Comparison of ENCODE assay signal across 23 cellular contexts in the genomic region with DNA sequence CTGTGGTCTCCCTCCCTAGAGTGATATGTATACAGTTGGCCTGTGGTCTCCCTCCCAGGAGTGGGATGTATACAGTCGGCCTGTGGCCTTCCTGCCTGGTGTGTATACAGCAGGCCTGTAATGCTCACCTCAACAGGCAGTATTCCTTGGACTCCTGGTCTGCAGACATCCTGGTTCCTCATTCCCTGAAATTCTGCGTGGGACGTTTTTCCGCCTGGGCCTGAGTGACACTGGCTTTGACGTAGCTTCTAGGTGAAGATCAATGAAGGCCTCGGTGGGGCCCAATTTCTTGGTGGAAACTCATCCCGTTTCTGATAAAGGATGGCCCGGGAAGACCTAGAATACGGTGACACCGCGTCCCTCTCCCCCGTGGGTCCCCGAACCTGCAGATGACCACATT.
DNase-seq lines count a peak whose midpoint lies in the region; TF ChIP-seq lines count a peak whose summit lies in the region.
"Had no signal": no experiment of that assay in that cellular context is flagged by ENCODE, and none has a peak within 500 bp of the region (broad histone marks: within the 10 kb centered on the region; RNA-seq: fewer than 3 reads in every experiment).

No MANE protein-coding gene starts in this region.

- WGBS in spleen, 5 donors: 80 to 91% (median 88%) methylated on average over 13 of the region's 13 CpGs

- no peak for TF ChIP-seq POLR2A in spleen (IDR thresholded peaks at IDR 0.05)

- H3K9me3 ChIP-seq in spleen: peaks cover 0 to 34% (median 9%) of the 10 kb centered on the region in 8 donors
- H3K9me3 ChIP-seq: BE2C had no signal

- TF ChIP-seq CTCF in chondrocyte (IDR thresholded peaks at IDR 0.05): no peak
- no peak for TF ChIP-seq CTCF in spleen (IDR thresholded peaks at IDR 0.05 in 8 of 11, conservative IDR thresholded peaks at IDR 0.05 in 3 of 11)

- H3K27me3 ChIP-seq in spleen (replicated peaks in 1 of 7): no peaks in the 10 kb centered on the region
- H3K27me3 ChIP-seq: BE2C, BLaER1 had no signal

- no peaks in the 10 kb centered on the region for H3K36me3 ChIP-seq in spleen
- H3K36me3 ChIP-seq: BE2C, BLaER1 had no signal

- no peak overlapping the region for H3K4me3 Mint-ChIP-seq in chondrocyte (ENCODE audit: unreplicated experiment)
- H3K4me3 Mint-ChIP-seq: CD14-positive monocyte; CD4-positive, alpha-beta memory T cell; CD4-positive, CD25-positive, alpha-beta regulatory T cell; CD8-positive, alpha-beta memory T cell had no signal

- H3K4me1 Mint-ChIP-seq in chondrocyte (ENCODE audit: low read depth): no peaks in the 10 kb centered on the region
- H3K4me1 Mint-ChIP-seq: CD14-positive monocyte; CD4-positive, alpha-beta memory T cell; CD4-positive, CD25-positive, alpha-beta regulatory T cell; CD8-positive, alpha-beta memory T cell had no signal

- H3K4me1 ChIP-seq in spleen: no peaks in the 10 kb centered on the region
- H3K4me1 ChIP-seq: BE2C, BLaER1 had no signal

- H3K4me3 ChIP-seq in spleen: no peak overlapping the region
- H3K4me3 ChIP-seq: BLaER1, GM12878 had no signal

- H3K27ac Mint-ChIP-seq in chondrocyte (ENCODE audit: unreplicated experiment): no peak overlapping the region
- H3K27ac Mint-ChIP-seq: CD14-positive monocyte; CD4-positive, alpha-beta memory T cell; CD4-positive, CD25-positive, alpha-beta regulatory T cell; CD8-positive, alpha-beta memory T cell had no signal

- H3K27ac ChIP-seq in spleen: no peak overlapping the region
- H3K27ac ChIP-seq: BLaER1 had no signal

- no peaks in the 10 kb centered on the region for H3K36me3 Mint-ChIP-seq in chondrocyte (ENCODE audit: low read depth)
- H3K36me3 Mint-ChIP-seq: CD14-positive monocyte; CD4-positive, alpha-beta memory T cell; CD4-positive, CD25-positive, alpha-beta regulatory T cell; CD8-positive, alpha-beta memory T cell had no signal

- H3K27me3 Mint-ChIP-seq in chondrocyte (ENCODE audit: low read depth): peaks cover 10% of the 10 kb centered on the region
- H3K27me3 Mint-ChIP-seq: CD4-positive, alpha-beta memory T cell; CD4-positive, CD25-positive, alpha-beta regulatory T cell had no signal

- peaks cover 8% of the 10 kb centered on the region for H3K9me3 Mint-ChIP-seq in chondrocyte (ENCODE audit: low read depth)

- intact Hi-C loops in spleen (cut with DNase I; ENCODE audit: low total_unique reads): no loop called here

- DNase-seq in chondrocyte (ENCODE audit: low spot score): peak; percentile 53
- peak; percentile 31 for DNase-seq in spleen
- no peak for DNase-seq in SKM-1 treated with dmso at 0.1 percent for 144 hours (lab: John Stamatoyannopoulos, UW; ENCODE audit: unreplicated experiment)
- no peak for DNase-seq in medulla oblongata (ENCODE audit: extremely low spot score)
- no peak for DNase-seq in effector CD4-positive, alpha-beta T cell
- DNase-seq: 8988T; ACHN; BE2C; C1 segment of cervical spinal cord; CD4-positive, alpha-beta memory T cell; CD4-positive, CD25-positive, alpha-beta regulatory T cell; CD8-positive, alpha-beta memory T cell; COR-L47; DMS 273 treated with DMSO at 0.1 percent for 48 hours; DMS153; DMS53; DMS79; DND-41; EL; GDM1 had no signal

Comparison
In these comparisons a context has a peak if more than half of its experiments do, and no peak if none do; other contexts are left out.
1. DNase-seq: peak in chondrocyte (single experiment) and spleen (single experiment); none in SKM-1 treated with dmso at 0.1 percent for 144 hours (single experiment), medulla oblongata (single experiment) and effector CD4-positive, alpha-beta T cell (single experiment).